Comparison of ENCODE assay signal across 25 cellular contexts in the genomic region with DNA sequence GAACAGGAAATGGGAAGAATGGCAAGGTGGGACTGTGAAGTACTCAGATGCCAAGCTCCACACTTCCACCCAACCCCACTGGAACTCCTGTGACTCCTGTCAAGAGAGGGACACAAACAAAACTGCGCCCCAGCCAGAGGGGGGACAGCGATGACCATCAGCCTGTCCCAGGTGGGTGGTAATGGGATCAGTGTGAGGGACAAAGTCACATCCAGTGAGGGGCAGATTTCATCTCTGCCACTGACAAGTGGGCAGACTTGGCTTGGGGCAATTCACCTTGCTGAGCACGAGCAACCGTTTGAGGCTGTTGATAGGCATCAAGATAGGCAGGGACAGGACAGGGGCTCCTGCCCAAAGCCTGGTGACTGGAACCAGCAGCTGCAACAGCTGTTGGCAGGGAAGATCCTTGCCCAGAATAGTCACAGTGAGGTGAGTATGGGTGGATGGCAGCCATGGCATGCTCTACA.
DNase-seq lines count a peak whose midpoint lies in the region; ATAC-seq, FAIRE-seq and TF ChIP-seq lines count a peak whose summit lies in the region.
"Had no signal": no experiment of that assay in that cellular context is flagged by ENCODE, and none has a peak within 500 bp of the region (broad histone marks: within the 10 kb centered on the region; RNA-seq: fewer than 3 reads in every experiment).

No MANE protein-coding gene starts in this region.

- peak; percentile 93 for FAIRE-seq in urothelium cell line (lab: Jason Lieb, UNC)
- FAIRE-seq in D721Med (lab: Jason Lieb, UNC), result no peak
- FAIRE-seq: GM18507, TTC549 had no signal

- TF ChIP-seq CTCF in D721Med (IDR thresholded peaks at IDR 0.05; ENCODE audit: insufficient read depth, missing control alignments), result no peak

- DNase-seq in activated effector memory CD4-positive, alpha-beta T cell treated with anti-CD3 and anti-CD28 coated beads, Interleukin-2, amount 50 U/mL, for 16 hours, result peak; percentile 51
- DNase-seq in activated effector memory CD4-positive, alpha-beta T cell treated with Interleukin-2 at 50 U/mL for 16 hours, result no peak
- DNase-seq in Right ventricle myocardium superior (no peak), sciatic nerve (ENCODE audit: low spot score) (peak; percentile 37), urothelium cell line (ENCODE audit: low spot score) (no peak), HuH-7 (ENCODE audit: low spot score) (no peak), D721Med (ENCODE audit: insufficient read length, low spot score) (no peak)
- DNase-seq: activated CD4-positive, alpha-beta T cell treated with anti-CD3 and anti-CD28 coated beads for 36 hours; brain microvascular endothelial cell; DMS53; effector CD8-positive, alpha-beta T cell; foreskin keratinocyte; GF-D8; GM23248; KG1; naive B cell; NCI-H2107; SIG-M5; stimulated activated CD4-positive, alpha-beta T cell treated with anti-CD3 and anti-CD28 coated beads, Interleukin-15, amount 100 ng/mL, for 24 hours; transverse colon had no signal

- intact Hi-C loops in Right ventricle myocardium superior (cut with DNase I), result loop anchor here (10.0 kb wide), 1 partner anchor 810 kb away; no protein-coding TSS in a partner anchor
- intact Hi-C loops in sciatic nerve (cut with DNase I), result no loop called here

- ATAC-seq in Right ventricle myocardium superior (ENCODE audit: poor library complexity), result peak; percentile 27
- no peak for ATAC-seq in sciatic nerve
- no peak for ATAC-seq in HG02970 (IDR thresholded peaks at IDR 0.05; ENCODE audit: low FRiP score, unreplicated experiment)
- ATAC-seq: activated CD4-positive, alpha-beta T cell treated with anti-CD3 and anti-CD28 coated beads for 36 hours; foreskin keratinocyte; stimulated activated naive CD8-positive, alpha-beta T cell treated with anti-CD3 and anti-CD28 coated beads, Interleukin-15, amount 100 ng/mL, for 72 hours; T-cell had no signal

Comparison
In these comparisons a context has a peak if more than half of its experiments do, and no peak if none do; other contexts are left out.
1. DNase-seq: peak in activated effector memory CD4-positive, alpha-beta T cell treated with anti-CD3 and anti-CD28 coated beads, Interleukin-2, amount 50 U/mL, for 16 hours (single experiment) and sciatic nerve (single experiment); none in activated effector memory CD4-positive, alpha-beta T cell treated with Interleukin-2 at 50 U/mL for 16 hours (single experiment), Right ventricle myocardium superior (single experiment), urothelium cell line (single experiment), HuH-7 (single experiment) and D721Med (single experiment).